ENCODE assay signal across 8 cellular contexts in genomic region chr15:44536298-44536961, GRCh38. TPM values are rescaled to one million over a fixed set of nuclear protein-coding genes. Genes with fewer than 3 reads are reported as not detected.
A peak's percentile ranks its signal among the peaks of the same experiment; 100 is the strongest.
DNase-seq lines count a peak whose midpoint lies in the region; ATAC-seq, FAIRE-seq and TF ChIP-seq lines count a peak whose summit lies in the region.

No MANE protein-coding gene starts in this region.

- TF ChIP-seq POLR2A in A549 (IDR thresholded peaks at IDR 0.05; ENCODE audit: low read length) (peak; percentile 87), transverse colon (IDR thresholded peaks at IDR 0.05) (peak; percentile 72)

- CTCF ChIA-PET in A549 (lab: Yijun Ruan, JAX) (no interaction called here), GM10248 (lab: Yijun Ruan, JAX) (interaction anchor here (1.0 to 2.1 kb wide), 2 partner anchors 9 to 10 kb away, joined by 7 to 15 read pairs; no protein-coding TSS in a partner anchor), T-cell (lab: Charles Lee) (interaction anchor here (0.5 to 2.3 kb wide), 7 partner anchors 10 to 1054 kb away, joined by 3 to 15 read pairs (median 3); partner anchors contain the start of genes B2M (in 1 of the 2), CTDSPL2 (in 1 of the 2), PATL2 (in 1 of the 2) and SPG11 (in 1 of the 2))

- no peaks in the 10 kb centered on the region for H3K36me3 ChIP-seq in transverse colon

- POLR2A ChIA-PET in A549 (lab: Yijun Ruan, JAX) = interaction anchor here (0.6 to 1.6 kb wide), 10 partner anchors 8 to 736 kb away, joined by 3 to 14 read pairs (median 4); partner anchors contain the start of genes CTDSPL2, GOLM2 and HYPK
- POLR2A ChIA-PET in GM10248 (lab: Yijun Ruan, JAX) = interaction anchor here (0.8 to 1.1 kb wide), 3 partner anchors 8 to 177 kb away, joined by 3 read pairs; no protein-coding TSS in a partner anchor
- POLR2A ChIA-PET in T-cell (lab: Charles Lee) = interaction anchor here in 1 of 2 donors (0.6 to 2.8 kb wide), 6 partner anchors 10 to 174 kb away, joined by 3 to 34 read pairs (median 4); partner anchors contain the start of gene PATL2

- H3K27me3 Mint-ChIP-seq in T-cell = no peaks in the 10 kb centered on the region

- in situ Hi-C loops in transverse colon (cut with MboI; ENCODE audit: low pct_ligation_motif_present in 1 of 4, low pct_unique_long_range_greater_than_20kb in 1 of 4, low sequenced_read_pairs in 3 of 4) = no loop called here

- no peaks in the 10 kb centered on the region for H3K9me3 Mint-ChIP-seq in T-cell

- H3K4me3 Mint-ChIP-seq in T-cell = peak overlapping the region; percentile 83 to 92 (median 85)

- intact Hi-C loops in transverse colon (cut with DNase I; ENCODE audit: low total_unique reads) = loop anchor here (10.0 kb wide), 1 partner anchor 112 kb away; the partner anchor contains the start of gene CTDSPL2

- H3K36me3 Mint-ChIP-seq in T-cell = peaks cover 23% of the 10 kb centered on the region

- H3K27me3 ChIP-seq in transverse colon = no peaks in the 10 kb centered on the region

- H3K4me1 ChIP-seq in A549 (peaks cover 26% of the 10 kb centered on the region), transverse colon (peaks cover 14 to 38% (median 30%) of the 10 kb centered on the region in 4 donors)

- TF ChIP-seq EP300 in A549 (IDR thresholded peaks at IDR 0.05) (no peak), transverse colon (IDR thresholded peaks at IDR 0.05; ENCODE audit: low read depth) (no peak)

- H3K9me3 ChIP-seq in A549 (no peaks in the 10 kb centered on the region), transverse colon (no peaks in the 10 kb centered on the region)

- no peak for TF ChIP-seq RAD21 in A549 (conservative IDR thresholded peaks at IDR 0.05 in 1 of 2, IDR thresholded peaks at IDR 0.05 in 1 of 2)

- H3K4me1 Mint-ChIP-seq in T-cell = peaks cover 47 to 51% (median 48%) of the 10 kb centered on the region in 3 donors

- ATAC-seq in A549 = peak; percentile 89 to 91
- ATAC-seq in T-cell (replicated peaks in 1 of 4) = peak in 3 of 4 experiments; percentile 60 to 61 (median 61)

- H3K27ac Mint-ChIP-seq in T-cell = peak overlapping the region; percentile 88 to 90

- FAIRE-seq in A549 (lab: Jason Lieb, UNC) = no peak

- DNase-seq in A549 (ENCODE audit: low read depth in 1 of 2, low spot score in 1 of 2) (peak in 1 of 2 experiments; percentile 72), GM10248 (ENCODE audit: extremely low spot score) (no peak), HCEC 1CT (peak; percentile 87), LNCaP clone FGC (ENCODE audit: low read depth) (peak; percentile 71), T-cell (no peak), epidermal melanocyte (ENCODE audit: insufficient read length, low spot score) (peak; percentile 73), midbrain (lab: John Stamatoyannopoulos, UW) (peak; percentile 90), transverse colon (peak; percentile 90)

- H3K4me3 ChIP-seq in A549 = peak overlapping the region; percentile 98
- peak overlapping the region; percentile 79 for H3K4me3 ChIP-seq in LNCaP clone FGC (ENCODE audit: low read depth, low read length)
- H3K4me3 ChIP-seq in transverse colon = peak overlapping the region; percentile 66 to 93 (median 83)

- no peak for TF ChIP-seq CTCF in A549 (IDR thresholded peaks at IDR 0.05)
- TF ChIP-seq CTCF in GM10248 (IDR thresholded peaks at IDR 0.05; ENCODE audit: control extremely low read depth, extremely low read depth, low read depth, missing control alignments) = peak; percentile 39
- TF ChIP-seq CTCF in LNCaP clone FGC (IDR thresholded peaks at IDR 0.05; ENCODE audit: control insufficient read depth, extremely low read depth, insufficient read depth) = peak; percentile 60
- peak; percentile 30 to 59 (median 41) for TF ChIP-seq CTCF in transverse colon (IDR thresholded peaks at IDR 0.05)

- H3K27ac ChIP-seq in A549 (peak overlapping the region; percentile 99 to 100), transverse colon (peak overlapping the region; percentile 97 to 100 (median 98))

- WGBS in A549 (ENCODE audit: missing lambda C conversion rate) = under 1% methylated on average over 31 of the region's 47 CpGs
- 0 to 1% methylated on average over 2 to 37 of the region's 47 CpGs for WGBS in transverse colon (ENCODE audit: low coverage in 1 of 2), 2 donors

- H3K4me2 ChIP-seq in A549 = peak overlapping the region; percentile 83

TF ChIP-seq in A549, 52 proteins besides CTCF, POLR2A, EP300 and RAD21 (continues in another document):
- no peak for TF ChIP-seq ZFP36 (IDR thresholded peaks at IDR 0.05; ENCODE audit: borderline replicate concordance, partially characterized antibody)
- TF ChIP-seq CHD4 (IDR thresholded peaks at IDR 0.05; ENCODE audit: borderline replicate concordance) = no peak
- no peak for TF ChIP-seq HOXB13 (CRISPR knock-in tag; IDR thresholded peaks at IDR 0.05; ENCODE audit: low read depth)
- TF ChIP-seq EHF (CRISPR knock-in tag; IDR thresholded peaks at IDR 0.05) = no peak
- peak; percentile 60 for TF ChIP-seq E2F6 (IDR thresholded peaks at IDR 0.05; ENCODE audit: borderline replicate concordance, low read depth)
- no peak for TF ChIP-seq ZSCAN20 (CRISPR knock-in tag; IDR thresholded peaks at IDR 0.05)
- TF ChIP-seq JUNB (IDR thresholded peaks at IDR 0.05) = no peak
- no peak for TF ChIP-seq TFCP2L1 (CRISPR knock-in tag; IDR thresholded peaks at IDR 0.05)
- TF ChIP-seq MAZ (IDR thresholded peaks at IDR 0.05; ENCODE audit: borderline replicate concordance, low read depth, low read length) = no peak
- TF ChIP-seq CHD2 (IDR thresholded peaks at IDR 0.05; ENCODE audit: low read length, partially characterized antibody) = no peak
- TF ChIP-seq PHF8 (IDR thresholded peaks at IDR 0.05; ENCODE audit: borderline replicate concordance, low read depth) = peak; percentile 74; the same call in 1 of the 2 replicates
- no peak for TF ChIP-seq RFX5 (IDR thresholded peaks at IDR 0.05)
- no peak for TF ChIP-seq RCOR1 (IDR thresholded peaks at IDR 0.05; ENCODE audit: low read depth, low read length)
- TF ChIP-seq, protein P1, sequence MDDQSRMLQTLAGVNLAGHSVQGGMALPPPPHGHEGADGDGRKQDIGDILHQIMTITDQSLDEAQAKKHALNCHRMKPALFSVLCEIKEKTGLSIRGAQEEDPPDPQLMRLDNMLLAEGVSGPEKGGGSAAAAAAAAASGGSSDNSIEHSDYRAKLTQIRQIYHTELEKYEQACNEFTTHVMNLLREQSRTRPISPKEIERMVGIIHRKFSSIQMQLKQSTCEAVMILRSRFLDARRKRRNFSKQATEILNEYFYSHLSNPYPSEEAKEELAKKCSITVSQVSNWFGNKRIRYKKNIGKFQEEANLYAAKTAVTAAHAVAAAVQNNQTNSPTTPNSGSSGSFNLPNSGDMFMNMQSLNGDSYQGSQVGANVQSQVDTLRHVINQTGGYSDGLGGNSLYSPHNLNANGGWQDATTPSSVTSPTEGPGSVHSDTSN (IDR thresholded peaks at IDR 0.05) = 0 out of 2 replicates have a peak, but pooled peaks have one; percentile 3
- TF ChIP-seq MAX (IDR thresholded peaks at IDR 0.05) = 0 out of 2 replicates have a peak, but pooled peaks have one; percentile 48
- no peak for TF ChIP-seq FOSB (CRISPR knock-in tag; IDR thresholded peaks at IDR 0.05)
- TF ChIP-seq, protein P2, sequence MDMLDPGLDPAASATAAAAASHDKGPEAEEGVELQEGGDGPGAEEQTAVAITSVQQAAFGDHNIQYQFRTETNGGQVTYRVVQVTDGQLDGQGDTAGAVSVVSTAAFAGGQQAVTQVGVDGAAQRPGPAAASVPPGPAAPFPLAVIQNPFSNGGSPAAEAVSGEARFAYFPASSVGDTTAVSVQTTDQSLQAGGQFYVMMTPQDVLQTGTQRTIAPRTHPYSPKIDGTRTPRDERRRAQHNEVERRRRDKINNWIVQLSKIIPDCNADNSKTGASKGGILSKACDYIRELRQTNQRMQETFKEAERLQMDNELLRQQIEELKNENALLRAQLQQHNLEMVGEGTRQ (IDR thresholded peaks at IDR 0.05) = no peak
- no peak for TF ChIP-seq NPAS2 (CRISPR knock-in tag; IDR thresholded peaks at IDR 0.05; ENCODE audit: borderline replicate concordance)
- no peak for TF ChIP-seq ESRRA (IDR thresholded peaks at IDR 0.05; ENCODE audit: borderline replicate concordance, low read length)
- no peak for TF ChIP-seq ATOH8 (CRISPR knock-in tag; IDR thresholded peaks at IDR 0.05; ENCODE audit: low read depth)
- TF ChIP-seq ZC3H11A (IDR thresholded peaks at IDR 0.05) = no peak
- no peak for TF ChIP-seq HEYL (CRISPR knock-in tag; IDR thresholded peaks at IDR 0.05)

RNA-seq across cellular contexts. Expression of gene EIF3J, which starts 0.5 kb away (rescaled TPM):
- 91.3 and 114 TPM in 2 replicates for polyA plus RNA-seq in A549 (2011; rRNA removed)
- 32.7 and 33.0 TPM in 2 replicates for polyA plus RNA-seq in A549 (2012; cell fraction: cytosol; rRNA removed)
- polyA plus RNA-seq in A549 (2012; cell fraction: nucleus; rRNA removed) = 8.7 and 11.4 TPM in 2 replicates
- polyA plus RNA-seq in A549 (2017; fragmentation: RNase III; extraction: RNeasy Plus Mini Kit Qiagen cat#74134 plus additional on column Dnase treatment) = 88.5 to 107 TPM (median 90.6 TPM) in 3 replicates
- 20.6 and 23.1 TPM in 2 replicates for polyA minus RNA-seq in A549 (2011; rRNA and poly(A)+ RNA removed)
- 10 to 100 TPM; 58.2 to 68.3 (median 64.4) TPM for total RNA-seq in T-cell
- total RNA-seq in transverse colon = 10 to 100 TPM; 27.7 to 55.6 (median 42.2) TPM

Comparison
In these comparisons a context has a peak if more than half of its experiments do, and no peak if none do; other contexts are left out.
1. DNase-seq: peak in HCEC 1CT (single experiment), LNCaP clone FGC (single experiment), epidermal melanocyte (single experiment), midbrain (single experiment) and transverse colon (single experiment); none in GM10248 (single experiment) and T-cell (0 of 34).
2. Peak in every context shown above with its lines, with median percentiles within 50 percentile points of each other: H3K4me3 ChIP-seq.